ENCODE assay signal across 8 cellular contexts in genomic region chr17:58344047-58344790, GRCh38. TPM values are rescaled to one million over a fixed set of nuclear protein-coding genes. Genes with fewer than 3 reads are reported as not detected.
DNase-seq lines count a peak whose midpoint lies in the region; ATAC-seq and TF ChIP-seq lines count a peak whose summit lies in the region.

No MANE protein-coding gene starts in this region.

- DNase-seq in GM10266 (ENCODE audit: extremely low spot score) (peak; percentile 78), MV-4-11 (lab: John Stamatoyannopoulos, UW) (peak; percentile 95), activated T-cell treated with anti-CD3 and anti-CD28 coated beads for 24 hours (ENCODE audit: low read depth) (peak; percentile 86), lung microvascular endothelial cell (ENCODE audit: low read depth in 2 of 2) (peak; percentile 51 to 72), hepatocyte (ENCODE audit: low spot score) (no peak), NCI-H2227 (lab: John Stamatoyannopoulos, UW; ENCODE audit: unreplicated experiment) (no peak)

- H3K4me3 ChIP-seq in thymus (ENCODE audit: low read length): peak overlapping the region; percentile 52
- no peak overlapping the region for H3K4me3 ChIP-seq in hepatocyte

- no peaks in the 10 kb centered on the region for H3K9me2 ChIP-seq in hepatocyte (replicated peaks; ENCODE audit: insufficient read depth)

- ATAC-seq in GM21737 (IDR thresholded peaks at IDR 0.05; ENCODE audit: unreplicated experiment): peak; percentile 73

- H3K4me1 ChIP-seq in thymus (ENCODE audit: control insufficient read depth, insufficient read depth, low read length) (peaks cover 39% of the 10 kb centered on the region), hepatocyte (ENCODE audit: insufficient read depth) (no peaks in the 10 kb centered on the region)

- no peaks in the 10 kb centered on the region for H4K20me1 ChIP-seq in hepatocyte (ENCODE audit: insufficient read depth, poor library complexity, severe bottlenecking)

- H3K27ac ChIP-seq in thymus (ENCODE audit: low read depth) (peak overlapping the region; percentile 78), hepatocyte (no peak overlapping the region)

- H3K79me2 ChIP-seq in hepatocyte: peaks cover 1% of the 10 kb centered on the region

- H3K4me2 ChIP-seq in hepatocyte: no peak overlapping the region

- no peak overlapping the region for H2AFZ ChIP-seq in hepatocyte

- WGBS in thymus: 17% methylated on average over 9 of the region's 9 CpGs
- WGBS in hepatocyte (ENCODE audit: low lambda C conversion rate, missing lambda C conversion rate): 89% methylated on average over 9 of the region's 9 CpGs

- TF ChIP-seq CTCF in GM10266 (IDR thresholded peaks at IDR 0.05; ENCODE audit: control insufficient read depth, insufficient read depth, low read depth, missing control alignments) (no peak), hepatocyte (IDR thresholded peaks at IDR 0.05; ENCODE audit: poor library complexity) (no peak)

- no peaks in the 10 kb centered on the region for H3K27me3 ChIP-seq in thymus (ENCODE audit: control insufficient read depth, insufficient read depth)
- H3K27me3 ChIP-seq in hepatocyte: no peaks in the 10 kb centered on the region

- H3K36me3 ChIP-seq in thymus (ENCODE audit: control insufficient read depth, insufficient read depth) (peaks cover 38% of the 10 kb centered on the region), hepatocyte (replicated peaks; ENCODE audit: insufficient read depth, low read depth) (no peaks in the 10 kb centered on the region)

- H3K9me3 ChIP-seq in thymus (ENCODE audit: control insufficient read depth): no peaks in the 10 kb centered on the region
- H3K9me3 ChIP-seq in hepatocyte (ENCODE audit: low read depth): no peaks in the 10 kb centered on the region

RNA-seq across cellular contexts. Expression of gene SUPT4H1, which starts 7.8 kb away (rescaled TPM):
- 50.8 and 55.0 TPM in 2 replicates for total RNA-seq in lung microvascular endothelial cell
- polyA plus RNA-seq in thymus: 103 TPM
- total RNA-seq in hepatocyte: 54.5 and 62.1 TPM in 2 replicates
- polyA plus RNA-seq in hepatocyte: 91.3 and 108 TPM in 2 replicates

RNA-seq across cellular contexts. Expression of gene TSPOAP1, which starts 15.6 kb away (rescaled TPM):
- total RNA-seq in lung microvascular endothelial cell (under 0.01 TPM in 1 of 2 replicates, not detected in the other), hepatocyte (10.0 and 15.4 TPM in 2 replicates)
- polyA plus RNA-seq in thymus (45.2 TPM), hepatocyte (17.8 and 19.0 TPM in 2 replicates)

Comparison
In these comparisons a context has a peak if more than half of its experiments do, and no peak if none do; other contexts are left out.
1. DNase-seq: peak in GM10266 (single experiment), MV-4-11 (single experiment), activated T-cell treated with anti-CD3 and anti-CD28 coated beads for 24 hours (single experiment) and lung microvascular endothelial cell (2 of 2); none in hepatocyte (single experiment) and NCI-H2227 (single experiment).
2. RNA of gene TSPOAP1, which starts 15.6 kb away (total RNA-seq): 10.0 to 15.4 TPM in hepatocyte; under 0.01 TPM in lung microvascular endothelial cell; every median in the first group is over 10 times any median in the second.